8 cellular contexts compared by ENCODE assay signal in genomic region chr17:31900877-31901276, GRCh38. TPM values are rescaled to one million over a fixed set of nuclear protein-coding genes. Genes with fewer than 3 reads are reported as not detected.
DNase-seq lines count a peak whose midpoint lies in the region; ATAC-seq and TF ChIP-seq lines count a peak whose summit lies in the region.

No MANE protein-coding gene starts in this region.

- peak overlapping the region; percentile 78 to 97 (median 86) for H3K4me3 ChIP-seq in BLaER1 treated with 17β-estradiol and CSF1 and Interleukin-3, amounts not matched to agents 10 nM and 100 nM
- H3K4me3 ChIP-seq in Jurkat, Clone E6-1 (ENCODE audit: low read length) = peak overlapping the region; percentile 82
- H3K4me3 ChIP-seq in colonic mucosa (peak overlapping the region; percentile 59), mucosa of stomach (ENCODE audit: low read length) (peak overlapping the region; percentile 61)

- peak overlapping the region; percentile 41 to 84 (median 77); a peak in 21 of 22 replicates for H3K27ac ChIP-seq in BLaER1 treated with 17β-estradiol and CSF1 and Interleukin-3, amounts not matched to agents 10 nM and 100 nM
- peak overlapping the region; percentile 48 for H3K27ac ChIP-seq in colonic mucosa

- ATAC-seq in GM21447 (IDR thresholded peaks at IDR 0.05; ENCODE audit: unreplicated experiment) = no peak

- no peaks in the 10 kb centered on the region for H3K9me3 ChIP-seq in BLaER1 treated with 17β-estradiol and CSF1 and Interleukin-3, amounts not matched to agents 10 nM and 100 nM (replicated peaks in 1 of 11)
- H3K9me3 ChIP-seq in colonic mucosa (no peaks in the 10 kb centered on the region), mucosa of stomach (ENCODE audit: control insufficient read depth, low read length) (no peaks in the 10 kb centered on the region)

- DNase-seq in Jurkat, Clone E6-1 (ENCODE audit: low read depth, low spot score) = no peak
- DNase-seq in colonic mucosa (no peak), germinal center (ENCODE audit: low spot score) (no peak), NK-92 (lab: John Stamatoyannopoulos, UW; ENCODE audit: unreplicated experiment) (no peak)
- no peak for DNase-seq in activated effector memory CD4-positive, alpha-beta T cell treated with Interleukin-2 at 50 U/mL for 16 hours

- H3K4me1 ChIP-seq in BLaER1 treated with 17β-estradiol and CSF1 and Interleukin-3, amounts not matched to agents 10 nM and 100 nM = peaks cover 9 to 21% (median 14%) of the 10 kb centered on the region in 10 experiments; a peak in 19 of 20 replicates
- H3K4me1 ChIP-seq in colonic mucosa = peaks cover 6% of the 10 kb centered on the region
- peaks cover 4% of the 10 kb centered on the region for H3K4me1 ChIP-seq in mucosa of stomach (ENCODE audit: control insufficient read depth, insufficient read depth, low read length)

- intact Hi-C loops in colonic mucosa (cut with DNase I) = loop anchor here (5.0 kb wide), 1 partner anchor 34 kb away; no protein-coding TSS in a partner anchor

- H4K20me1 ChIP-seq in BLaER1 treated with 17β-estradiol and CSF1 and Interleukin-3, amounts not matched to agents 10 nM and 100 nM = peaks cover 0 to 52% (median 29%) of the 10 kb centered on the region in 11 experiments; a peak in 14 of 22 replicates

- H3K9ac ChIP-seq in BLaER1 treated with 17β-estradiol and CSF1 and Interleukin-3, amounts not matched to agents 10 nM and 100 nM = peak overlapping the region; percentile 84 to 88 (median 86)
- H3K9ac ChIP-seq in colonic mucosa (ENCODE audit: low read depth in 2 of 2, low read length in 2 of 2) (peak overlapping the region; percentile 72 to 80), mucosa of stomach (ENCODE audit: low read length) (peak overlapping the region; percentile 83)

- H3K36me3 ChIP-seq in BLaER1 treated with 17β-estradiol and CSF1 and Interleukin-3, amounts not matched to agents 10 nM and 100 nM = peaks cover 37 to 43% (median 41%) of the 10 kb centered on the region in 11 experiments
- no peaks in the 10 kb centered on the region for H3K36me3 ChIP-seq in colonic mucosa
- H3K36me3 ChIP-seq in mucosa of stomach (ENCODE audit: control insufficient read depth, insufficient read depth, low read length) = no peaks in the 10 kb centered on the region

- H3K27me3 ChIP-seq in BLaER1 treated with 17β-estradiol and CSF1 and Interleukin-3, amounts not matched to agents 10 nM and 100 nM = no peaks in the 10 kb centered on the region
- H3K27me3 ChIP-seq in colonic mucosa = no peaks in the 10 kb centered on the region
- no peaks in the 10 kb centered on the region for H3K27me3 ChIP-seq in mucosa of stomach (ENCODE audit: control insufficient read depth, insufficient read depth, low read length)

- H3K4me2 ChIP-seq in BLaER1 treated with 17β-estradiol and CSF1 and Interleukin-3, amounts not matched to agents 10 nM and 100 nM = peak overlapping the region; percentile 71 to 95 (median 85)

- no peak for TF ChIP-seq CTCF in colonic mucosa (IDR thresholded peaks at IDR 0.05)

RNA-seq across cellular contexts. Expression of gene UTP6, which starts 0.6 kb away (rescaled TPM):
- polyA plus RNA-seq in Jurkat, Clone E6-1 (2012; ENCODE audit: insufficient read depth, insufficient read length) = 128 TPM
- 10 to 100 TPM; 28.7 to 62.9 TPM for total RNA-seq in colonic mucosa

RNA-seq across cellular contexts. Expression of gene SUZ12, which starts 35.9 kb away (rescaled TPM):
- polyA plus RNA-seq in Jurkat, Clone E6-1 (2012; ENCODE audit: insufficient read depth, insufficient read length) = 37.8 TPM
- total RNA-seq in colonic mucosa = 10 to 100 TPM; 27.7 to 29.4 TPM

RNA-seq across cellular contexts. Expression of gene COPRS, which starts 41.8 kb away (rescaled TPM):
- polyA plus RNA-seq in Jurkat, Clone E6-1 (2012; ENCODE audit: insufficient read depth, insufficient read length) = 88.2 TPM
- 10 to 100 TPM; 21.5 to 30.6 TPM for total RNA-seq in colonic mucosa
